Comparison of ENCODE assay signal across 8 cellular contexts in the genomic region with DNA sequence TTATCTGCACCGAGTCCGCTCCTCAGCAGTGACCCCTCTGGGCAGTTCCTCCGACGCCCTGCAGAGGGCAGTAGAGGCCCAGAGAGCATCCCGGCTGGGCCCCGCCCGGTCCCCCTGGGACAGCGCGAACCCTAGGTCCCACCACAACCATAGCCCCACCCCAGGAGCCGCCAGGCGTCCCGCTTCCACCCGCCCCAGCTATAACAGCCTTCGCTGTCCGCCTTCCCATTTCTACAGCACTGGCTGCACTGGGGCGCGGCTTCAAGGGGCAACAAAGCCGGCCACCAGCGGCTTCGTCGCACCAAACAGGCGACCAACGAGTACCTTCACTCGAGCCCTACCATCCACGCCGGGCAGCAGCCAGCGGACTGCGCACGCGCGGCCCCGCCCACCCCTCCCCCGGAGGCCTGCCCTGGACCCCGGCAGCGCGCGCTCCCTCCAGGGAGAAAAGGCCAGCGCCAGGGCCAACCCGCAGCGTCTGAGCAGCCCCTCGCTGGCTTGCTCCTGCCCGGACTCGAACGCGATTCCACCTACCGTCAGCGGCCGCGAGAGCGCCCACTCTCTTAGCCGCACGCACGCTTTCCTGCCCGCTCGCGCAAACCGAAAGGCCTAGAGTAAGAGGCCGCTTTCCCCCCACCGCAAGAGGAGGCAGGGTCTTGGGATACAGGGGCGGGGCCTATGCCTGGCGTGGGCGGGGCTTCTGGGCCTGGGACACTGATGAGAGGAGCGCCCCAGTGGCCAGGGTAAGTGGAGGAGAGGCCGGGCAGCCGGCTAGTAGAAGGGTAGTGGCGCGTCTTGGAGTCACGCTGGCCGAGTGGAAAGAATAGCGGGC. TPM values are rescaled to one million over a fixed set of nuclear protein-coding genes. Genes with fewer than 3 reads are reported as not detected.
DNase-seq lines count a peak whose midpoint lies in the region; ATAC-seq and TF ChIP-seq lines count a peak whose summit lies in the region.

TSS of gene NHEJ1 (minus strand) at position 630 of the 832 bp plus-strand sequence. CDS start 2,453 bp downstream, outside the sequence.

- peak; percentile 94 for DNase-seq in GM10266 (ENCODE audit: extremely low spot score)
- DNase-seq in NCI-H1048 (lab: John Stamatoyannopoulos, UW) = peak; percentile 67
- DNase-seq in SKM-1 (lab: John Stamatoyannopoulos, UW; ENCODE audit: unreplicated experiment) = peak; percentile 71
- DNase-seq in head of caudate nucleus = peak; percentile 93 to 98 (median 96)
- peak; percentile 99 for DNase-seq in tibial nerve (ENCODE audit: low spot score in 2 of 2)

- H3K9ac ChIP-seq in parathyroid adenoma = no peak within 1 kb of the TSS

- no peaks in the 10 kb centered on the region for H3K9me3 ChIP-seq in parathyroid adenoma (ENCODE audit: control insufficient read depth, low read length)
- H3K9me3 ChIP-seq in tibial nerve = no peaks in the 10 kb centered on the region

- peaks cover 8% of the 10 kb centered on the region for H3K36me3 Mint-ChIP-seq in activated naive CD8-positive, alpha-beta T cell

- H3K4me2 ChIP-seq in parathyroid adenoma (ENCODE audit: low read length) = peak within 1 kb of the TSS; percentile 88

- H3K27me3 Mint-ChIP-seq in activated naive CD8-positive, alpha-beta T cell = no peaks in the 10 kb centered on the region

- TF ChIP-seq EP300 in tibial nerve (IDR thresholded peaks at IDR 0.05) = peak; percentile 40 to 92

- H3K36me3 ChIP-seq in parathyroid adenoma (ENCODE audit: control insufficient read depth, insufficient read depth, low read length) (no peaks in the 10 kb centered on the region), tibial nerve (peaks cover 0 to 29% (median 0%) of the 10 kb centered on the region in 3 donors)

- no peaks in the 10 kb centered on the region for H3K79me2 ChIP-seq in parathyroid adenoma

- H3K27me3 ChIP-seq in parathyroid adenoma (ENCODE audit: control insufficient read depth, insufficient read depth, low read length) (no peaks in the 10 kb centered on the region), tibial nerve (no peaks in the 10 kb centered on the region)

- intact Hi-C loops in head of caudate nucleus (cut with DNase I) = loop anchor here (5.0 kb wide), 2 partner anchors 47 to 137 kb away; partner anchors contain the start of gene ZFAND2B

- peak within 1 kb of the TSS; percentile 96 for H3K27ac Mint-ChIP-seq in activated naive CD8-positive, alpha-beta T cell

- no peaks in the 10 kb centered on the region for H3K9me3 Mint-ChIP-seq in activated naive CD8-positive, alpha-beta T cell (ENCODE audit: low read depth)

- H3K4me1 Mint-ChIP-seq in activated naive CD8-positive, alpha-beta T cell (ENCODE audit: low read depth) = peaks cover 13% of the 10 kb centered on the region

- H3K27ac ChIP-seq in parathyroid adenoma (peak within 1 kb of the TSS; percentile 81), tibial nerve (peak within 1 kb of the TSS; percentile 91 to 99 (median 96))

- H2AFZ ChIP-seq in parathyroid adenoma = peak within 1 kb of the TSS; percentile 90

- 0 to 1% methylated on average over 46 to 57 of the region's 70 CpGs for WGBS in tibial nerve, 2 donors

- TF ChIP-seq CTCF in GM10266 (IDR thresholded peaks at IDR 0.05; ENCODE audit: control insufficient read depth, insufficient read depth, low read depth, missing control alignments) = peak; percentile 96
- peak; percentile 100 for TF ChIP-seq CTCF in parathyroid adenoma (IDR thresholded peaks at IDR 0.05)
- TF ChIP-seq CTCF in tibial nerve (IDR thresholded peaks at IDR 0.05) = peak; percentile 96 to 100 (median 99)

- peak; percentile 84 for ATAC-seq in HG02571 (IDR thresholded peaks at IDR 0.05; ENCODE audit: unreplicated experiment)

- TF ChIP-seq POLR2A in tibial nerve (IDR thresholded peaks at IDR 0.05) = peak; percentile 62 to 78

- peak within 1 kb of the TSS; percentile 64 for H3K4me3 ChIP-seq in parathyroid adenoma (ENCODE audit: low read depth, low read length)
- H3K4me3 ChIP-seq in tibial nerve = peak within 1 kb of the TSS; percentile 71 to 83 (median 78)

- peak within 1 kb of the TSS; percentile 91 for H3K4me3 Mint-ChIP-seq in activated naive CD8-positive, alpha-beta T cell

- H3K4me1 ChIP-seq in parathyroid adenoma = peaks cover 5% of the 10 kb centered on the region
- H3K4me1 ChIP-seq in tibial nerve = peaks cover 0 to 15% (median 12%) of the 10 kb centered on the region in 4 donors

RNA-seq across cellular contexts. Expression of gene NHEJ1, which starts in this region (rescaled TPM):
- total RNA-seq in tibial nerve = 10 to 100 TPM; 12.9 to 27.4 (median 17.6) TPM

Comparison
In these comparisons a context has a peak if more than half of its experiments do, and no peak if none do; other contexts are left out.
1. Peak in every context shown above with its lines: DNase-seq, ATAC-seq, H3K4me3 ChIP-seq and H3K27ac ChIP-seq.